Comparison of ENCODE assay signal across 20 cellular contexts in the genomic region with DNA sequence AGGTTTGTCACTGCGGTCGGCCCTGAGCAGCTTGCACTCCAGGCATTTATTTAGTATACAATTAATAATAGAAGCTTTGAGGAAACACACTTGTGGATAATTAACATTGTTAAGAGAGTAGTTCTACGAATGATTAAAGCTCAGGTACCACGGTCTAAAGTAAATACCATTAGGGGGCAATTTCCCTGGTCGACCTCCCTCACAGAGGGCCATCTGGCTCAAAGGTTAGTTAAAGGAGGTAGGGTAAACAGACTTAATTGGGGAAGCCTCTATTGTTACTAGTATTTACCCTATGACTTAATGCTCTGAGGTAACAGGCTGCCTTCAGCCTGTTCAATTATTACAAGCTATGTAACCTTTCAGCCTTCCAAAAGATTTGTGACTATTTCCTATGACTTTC.
DNase-seq lines count a peak whose midpoint lies in the region; ATAC-seq and TF ChIP-seq lines count a peak whose summit lies in the region.
"Had no signal": no experiment of that assay in that cellular context is flagged by ENCODE, and none has a peak within 500 bp of the region (broad histone marks: within the 10 kb centered on the region; RNA-seq: fewer than 3 reads in every experiment).

No MANE protein-coding gene starts in this region.

- 50 to 83% methylated on average over 2 to 4 of the region's 5 CpGs for WGBS in mesodermal cell (ENCODE audit: insufficient coverage in 2 of 2), 2 experiments

- H3K4me1 ChIP-seq in mesodermal cell (ENCODE audit: control insufficient read depth, insufficient read depth, low read length, poor library complexity, severe bottlenecking) = peaks cover 15% of the 10 kb centered on the region
- H3K4me1 ChIP-seq: breast epithelium, HAP-1, lower lobe of right lung, Peyer's patch, vagina had no signal

- no peak for ATAC-seq in HG02571 (IDR thresholded peaks at IDR 0.05; ENCODE audit: unreplicated experiment)
- ATAC-seq in HG03342 (IDR thresholded peaks at IDR 0.05; ENCODE audit: unreplicated experiment) = no peak
- ATAC-seq in GM18511 (IDR thresholded peaks at IDR 0.05; ENCODE audit: unreplicated experiment) = no peak
- ATAC-seq: lower lobe of right lung; natural killer cell treated with Interleukin-12 subunit alpha and Interleukin-12 subunit beta and Interleukin-15 and Interleukin-18, amount 100 ng/mL, for 72 hours had no signal

- DNase-seq in Calu3 (no peak), NCI-H1417 (lab: John Stamatoyannopoulos, UW) (peak in 2 of 3 experiments; percentile 85 to 99), NCI-H748 treated with DMSO at 0.1 percent for 48 hours (lab: John Stamatoyannopoulos, UW) (peak; percentile 92), nephron progenitor cell (no peak)
- DNase-seq: activated CD4-positive, alpha-beta T cell treated with anti-CD3 and anti-CD28 coated beads for 1 hour; activated naive CD4-positive, alpha-beta T cell treated with anti-CD3 and anti-CD28 coated beads, Interleukin-2, amount 50 U/mL, for 16 hours; Kasumi-1; lower lobe of right lung; Peyer's patch; stimulated activated CD4-positive, alpha-beta T cell treated with anti-CD3 and anti-CD28 coated beads, Interleukin-2, amount 100 ng/mL, for 48 hours; T-helper 1 cell had no signal

- TF ChIP-seq CTCF in Calu3 (IDR thresholded peaks at IDR 0.05; ENCODE audit: unreplicated experiment) = no peak
- TF ChIP-seq CTCF in nephron progenitor cell (IDR thresholded peaks at IDR 0.05) = no peak

- intact Hi-C loops in Calu3 (cut with micrococcal nuclease; ENCODE audit: unreplicated experiment) = no loop called here

- H3K4me3 Mint-ChIP-seq in Calu3 (ENCODE audit: low read depth, unreplicated experiment) (no peak overlapping the region), nephron progenitor cell (no peak overlapping the region)
- H3K4me3 Mint-ChIP-seq: natural killer cell treated with Interleukin-12 subunit alpha and Interleukin-12 subunit beta and Interleukin-15 and Interleukin-18, amount 100 ng/mL, for 72 hours had no signal

- H3K36me3 Mint-ChIP-seq in Calu3 (ENCODE audit: insufficient read depth, unreplicated experiment) (no peaks in the 10 kb centered on the region), nephron progenitor cell (ENCODE audit: low read depth) (peaks cover 6% of the 10 kb centered on the region)
- H3K36me3 Mint-ChIP-seq: natural killer cell treated with Interleukin-12 subunit alpha and Interleukin-12 subunit beta and Interleukin-15 and Interleukin-18, amount 100 ng/mL, for 72 hours had no signal

- no peaks in the 10 kb centered on the region for H3K27me3 Mint-ChIP-seq in Calu3 (ENCODE audit: unreplicated experiment)
- peaks cover 8% of the 10 kb centered on the region for H3K27me3 Mint-ChIP-seq in nephron progenitor cell (ENCODE audit: low read depth, poor library complexity)

- H3K27ac Mint-ChIP-seq in Calu3 (ENCODE audit: unreplicated experiment) (peak overlapping the region; percentile 35), nephron progenitor cell (no peak overlapping the region)
- H3K27ac Mint-ChIP-seq: natural killer cell treated with Interleukin-12 subunit alpha and Interleukin-12 subunit beta and Interleukin-15 and Interleukin-18, amount 100 ng/mL, for 72 hours had no signal

- no peak overlapping the region for H3K4me3 ChIP-seq in mesodermal cell (ENCODE audit: extremely low read depth, insufficient read depth, low read length, poor library complexity, severe bottlenecking)
- H3K4me3 ChIP-seq: breast epithelium, HAP-1, lower lobe of right lung, Peyer's patch, vagina had no signal

- H3K4me1 Mint-ChIP-seq in Calu3 (ENCODE audit: low read depth, unreplicated experiment) = peaks cover 45% of the 10 kb centered on the region
- H3K4me1 Mint-ChIP-seq in nephron progenitor cell = peaks cover 27% of the 10 kb centered on the region

- peaks cover 2% of the 10 kb centered on the region for H3K9me3 Mint-ChIP-seq in Calu3 (ENCODE audit: low read depth, unreplicated experiment)
- H3K9me3 Mint-ChIP-seq in nephron progenitor cell = peaks cover 6% of the 10 kb centered on the region
- H3K9me3 Mint-ChIP-seq: natural killer cell treated with Interleukin-12 subunit alpha and Interleukin-12 subunit beta and Interleukin-15 and Interleukin-18, amount 100 ng/mL, for 72 hours had no signal

- CTCF ChIA-PET in Calu3 (lab: Charles Lee) = interaction anchor here (0.8 to 1.1 kb wide), 3 partner anchors 12 to 78 kb away, joined by 3 read pairs; no protein-coding TSS in a partner anchor

- no TSS peak for BruUV-seq in Calu3 (replicated peaks; lab: Mats Ljungman, UMichigan)

- H3K9me3 ChIP-seq in mesodermal cell (ENCODE audit: control insufficient read depth, low read length) = peaks cover 4% of the 10 kb centered on the region
- H3K9me3 ChIP-seq: breast epithelium, HAP-1, lower lobe of right lung, Peyer's patch, vagina had no signal

- H3K27ac ChIP-seq in mesodermal cell (ENCODE audit: low read depth, low read length, severe bottlenecking) = peak overlapping the region; percentile 71
- H3K27ac ChIP-seq: HL-60, lower lobe of right lung, Peyer's patch, vagina had no signal

- no peaks in the 10 kb centered on the region for H3K36me3 ChIP-seq in mesodermal cell (ENCODE audit: control insufficient read depth, insufficient read depth, low read length)
- H3K36me3 ChIP-seq: breast epithelium, HAP-1, lower lobe of right lung, Peyer's patch, vagina had no signal

Comparison
In these comparisons a context has a peak if more than half of its experiments do, and no peak if none do; other contexts are left out.
1. DNase-seq: peak in NCI-H1417 (2 of 3) and NCI-H748 treated with DMSO at 0.1 percent for 48 hours (single experiment); none in Calu3 (single experiment) and nephron progenitor cell (single experiment).